ENCODE assay signal across 1 cellular context in genomic region chr17:75727391-75727790, GRCh38.
TF ChIP-seq lines count a peak whose summit lies in the region.

No MANE protein-coding gene starts in this region.

TF ChIP-seq in HepG2, 621 proteins besides CTCF, POLR2A, EP300 and RAD21:
- TF ChIP-seq ZBTB33 (CRISPR knock-in tag; IDR thresholded peaks at IDR 0.05) = peak; percentile 64; the same call in 1 of the 2 replicates
- no peak for TF ChIP-seq ZHX1 (CRISPR knock-in tag; IDR thresholded peaks at IDR 0.05; ENCODE audit: low read depth)
TF ChIP-seq in HepG2: peak in this region for 1.
